Comparison of ENCODE assay signal across 1 cellular context in the genomic region with DNA sequence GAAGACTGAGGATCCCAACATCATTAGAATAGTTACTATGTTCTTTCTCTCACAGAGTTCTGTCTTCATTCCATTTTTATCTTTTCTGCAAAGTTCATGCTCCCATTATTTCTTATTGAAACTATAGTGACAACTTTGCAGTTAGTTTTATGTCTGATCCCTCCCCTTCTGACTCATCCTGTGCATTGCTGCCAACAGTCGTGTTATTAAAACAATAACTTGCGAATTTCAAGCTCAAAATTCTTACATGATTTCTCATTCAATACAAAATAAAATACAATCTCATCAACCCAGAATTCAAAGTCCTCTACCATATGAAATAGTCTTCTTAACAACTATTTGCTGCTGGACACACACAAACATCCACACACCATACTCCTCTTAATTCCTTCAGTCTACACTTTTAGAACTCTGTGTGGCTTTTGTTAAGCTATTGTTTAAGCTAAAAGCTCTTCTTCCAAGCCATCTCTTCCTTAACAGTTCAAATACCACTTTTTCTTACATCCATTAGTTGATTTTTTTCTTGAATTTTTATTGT.
TF ChIP-seq lines count a peak whose summit lies in the region.

No MANE protein-coding gene starts in this region.

TF ChIP-seq in SK-N-SH, 30 proteins besides CTCF, POLR2A, EP300 and RAD21 (continued from another document):
- TF ChIP-seq, protein P1, sequence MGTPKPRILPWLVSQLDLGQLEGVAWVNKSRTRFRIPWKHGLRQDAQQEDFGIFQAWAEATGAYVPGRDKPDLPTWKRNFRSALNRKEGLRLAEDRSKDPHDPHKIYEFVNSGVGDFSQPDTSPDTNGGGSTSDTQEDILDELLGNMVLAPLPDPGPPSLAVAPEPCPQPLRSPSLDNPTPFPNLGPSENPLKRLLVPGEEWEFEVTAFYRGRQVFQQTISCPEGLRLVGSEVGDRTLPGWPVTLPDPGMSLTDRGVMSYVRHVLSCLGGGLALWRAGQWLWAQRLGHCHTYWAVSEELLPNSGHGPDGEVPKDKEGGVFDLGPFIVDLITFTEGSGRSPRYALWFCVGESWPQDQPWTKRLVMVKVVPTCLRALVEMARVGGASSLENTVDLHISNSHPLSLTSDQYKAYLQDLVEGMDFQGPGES (IDR thresholded peaks at IDR 0.05; ENCODE audit: low read depth, low read length), result no peak
- TF ChIP-seq, protein P2, sequence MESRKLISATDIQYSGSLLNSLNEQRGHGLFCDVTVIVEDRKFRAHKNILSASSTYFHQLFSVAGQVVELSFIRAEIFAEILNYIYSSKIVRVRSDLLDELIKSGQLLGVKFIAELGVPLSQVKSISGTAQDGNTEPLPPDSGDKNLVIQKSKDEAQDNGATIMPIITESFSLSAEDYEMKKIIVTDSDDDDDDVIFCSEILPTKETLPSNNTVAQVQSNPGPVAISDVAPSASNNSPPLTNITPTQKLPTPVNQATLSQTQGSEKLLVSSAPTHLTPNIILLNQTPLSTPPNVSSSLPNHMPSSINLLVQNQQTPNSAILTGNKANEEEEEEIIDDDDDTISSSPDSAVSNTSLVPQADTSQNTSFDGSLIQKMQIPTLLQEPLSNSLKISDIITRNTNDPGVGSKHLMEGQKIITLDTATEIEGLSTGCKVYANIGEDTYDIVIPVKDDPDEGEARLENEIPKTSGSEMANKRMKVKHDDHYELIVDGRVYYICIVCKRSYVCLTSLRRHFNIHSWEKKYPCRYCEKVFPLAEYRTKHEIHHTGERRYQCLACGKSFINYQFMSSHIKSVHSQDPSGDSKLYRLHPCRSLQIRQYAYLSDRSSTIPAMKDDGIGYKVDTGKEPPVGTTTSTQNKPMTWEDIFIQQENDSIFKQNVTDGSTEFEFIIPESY (IDR thresholded peaks at IDR 0.05; ENCODE audit: borderline replicate concordance, low read depth), result no peak
